Comparison of ENCODE assay signal across 9 cellular contexts in genomic region chr22:43883012-43883661, GRCh38. TPM values are rescaled to one million over a fixed set of nuclear protein-coding genes. Genes with fewer than 3 reads are reported as not detected.
A peak's percentile ranks its signal among the peaks of the same experiment; 100 is the strongest.
DNase-seq lines count a peak whose midpoint lies in the region; ATAC-seq, FAIRE-seq and TF ChIP-seq lines count a peak whose summit lies in the region.
"Had no signal": no experiment of that assay in that cellular context is flagged by ENCODE, and none has a peak within 500 bp of the region (broad histone marks: within the 10 kb centered on the region; RNA-seq: fewer than 3 reads in every experiment).

No MANE protein-coding gene starts in this region.

- ATAC-seq in GM21526 (IDR thresholded peaks at IDR 0.05; ENCODE audit: low FRiP score, unreplicated experiment), result no peak
- ATAC-seq in GM19452 (IDR thresholded peaks at IDR 0.05; ENCODE audit: unreplicated experiment), result no peak

- H3K27me3 ChIP-seq in smooth muscle cell (ENCODE audit: low read depth), result peaks cover 14% of the 10 kb centered on the region

- H3K4me1 ChIP-seq in smooth muscle cell (ENCODE audit: low read depth), result no peaks in the 10 kb centered on the region

- DNase-seq in Daoy (ENCODE audit: low read depth) (peak; percentile 74), KBM-7 (peak; percentile 72), RCC 7860 (ENCODE audit: low spot score) (peak; percentile 56), glutamatergic neuron (peak; percentile 62), smooth muscle cell (lab: John Stamatoyannopoulos, UW; ENCODE audit: unreplicated experiment) (no peak)
- peak; percentile 73 for DNase-seq in activated effector memory CD4-positive, alpha-beta T cell treated with anti-CD3 and anti-CD28 coated beads, Interleukin-2, amount 50 U/mL, for 16 hours

- in situ Hi-C loops in KBM-7 (cut with MboI; ENCODE audit: low pct_unique_long_range_greater_than_20kb, low sequenced_read_pairs), result no loop called here

- no peak overlapping the region for H3K4me2 ChIP-seq in smooth muscle cell

- H3K4me1 Mint-ChIP-seq in glutamatergic neuron (ENCODE audit: low read depth, unreplicated experiment), result no peaks in the 10 kb centered on the region

- WGBS in smooth muscle cell (ENCODE audit: low lambda C conversion rate), result 48% methylated on average over 14 of the region's 14 CpGs

- no peaks in the 10 kb centered on the region for H3K9me3 Mint-ChIP-seq in glutamatergic neuron (ENCODE audit: unreplicated experiment)

- no peak overlapping the region for H3K4me3 Mint-ChIP-seq in glutamatergic neuron (ENCODE audit: unreplicated experiment)

- H3K36me3 ChIP-seq in smooth muscle cell (ENCODE audit: low read depth), result no peaks in the 10 kb centered on the region

- no peak overlapping the region for H3K27ac ChIP-seq in smooth muscle cell (ENCODE audit: low read depth)

- no peaks in the 10 kb centered on the region for H3K9me3 ChIP-seq in smooth muscle cell (replicated peaks; ENCODE audit: low read depth)

- no peak overlapping the region for H3K9ac ChIP-seq in smooth muscle cell (ENCODE audit: low read depth)

- H3F3A ChIP-seq in smooth muscle cell (ENCODE audit: low read depth), result no peaks in the 10 kb centered on the region

- H2AFZ ChIP-seq in smooth muscle cell (ENCODE audit: low read depth), result no peak overlapping the region

- H3K36me3 Mint-ChIP-seq in glutamatergic neuron (ENCODE audit: unreplicated experiment), result no peaks in the 10 kb centered on the region

- no peaks in the 10 kb centered on the region for H4K20me1 ChIP-seq in smooth muscle cell (ENCODE audit: low read depth)

- peak; percentile 78 for TF ChIP-seq CTCF in glutamatergic neuron (IDR thresholded peaks at IDR 0.05; ENCODE audit: partially characterized antibody, unreplicated experiment)
- TF ChIP-seq CTCF in smooth muscle cell (IDR thresholded peaks at IDR 0.05; ENCODE audit: borderline replicate concordance, insufficient read depth, poor library complexity, severe bottlenecking), result peak; percentile 57

- H3K4me3 ChIP-seq in smooth muscle cell, result no peak overlapping the region

- no peaks in the 10 kb centered on the region for H3K79me2 ChIP-seq in smooth muscle cell (ENCODE audit: low read depth)

- no peak for FAIRE-seq in RCC 7860 (lab: Jason Lieb, UNC)

- peaks cover 10% of the 10 kb centered on the region for H3K27me3 Mint-ChIP-seq in glutamatergic neuron (ENCODE audit: unreplicated experiment)

- no peak overlapping the region for H3K27ac Mint-ChIP-seq in glutamatergic neuron (ENCODE audit: unreplicated experiment)

RNA-seq across cellular contexts. Expression of gene PNPLA5, which starts 8.7 kb away (rescaled TPM):
- not detected in 2 replicates for total RNA-seq in Daoy (2014; rRNA removed; shearing (Covaris generic))
- total RNA-seq in glutamatergic neuron (ENCODE audit: unreplicated experiment) (not detected), smooth muscle cell (not detected in 2 replicates)
- not detected in 2 replicates for polyA plus RNA-seq in smooth muscle cell
- polyA plus RNA-seq: adipose tissue had no signal

RNA-seq across cellular contexts. Expression of gene SULT4A1, which starts 20.8 kb away (rescaled TPM):
- 1.0 and 2.2 TPM in 2 replicates for total RNA-seq in Daoy (2014; rRNA removed; shearing (Covaris generic))
- 79.5 TPM for total RNA-seq in glutamatergic neuron (ENCODE audit: unreplicated experiment)
- total RNA-seq in smooth muscle cell, result 2.6 and 2.7 TPM in 2 replicates
- polyA plus RNA-seq in smooth muscle cell, result 4.9 and 5.0 TPM in 2 replicates

RNA-seq across cellular contexts. Expression of gene PNPLA3, which starts 40.5 kb away (rescaled TPM):
- 1.4 and 4.2 TPM in 2 replicates for total RNA-seq in Daoy (2014; rRNA removed; shearing (Covaris generic))
- total RNA-seq in glutamatergic neuron (ENCODE audit: unreplicated experiment) (14.7 TPM), smooth muscle cell (11.6 and 14.5 TPM in 2 replicates)
- polyA plus RNA-seq in smooth muscle cell, result 8.2 and 11.0 TPM in 2 replicates

Comparison
In these comparisons a context has a peak if more than half of its experiments do, and no peak if none do; other contexts are left out.
1. RNA of gene SULT4A1, which starts 20.8 kb away (total RNA-seq): 79.5 TPM in glutamatergic neuron (single experiment); 2.6 to 2.7 TPM in smooth muscle cell and 1.0 to 2.2 TPM in Daoy; every median in the first group is over 10 times any median in the second.